10 cellular contexts compared by ENCODE assay signal in genomic region chr1:14597343-14598006, GRCh38. TPM values are rescaled to one million over a fixed set of nuclear protein-coding genes. Genes with fewer than 3 reads are reported as not detected.
DNase-seq lines count a peak whose midpoint lies in the region; ATAC-seq and TF ChIP-seq lines count a peak whose summit lies in the region.
"Had no signal": no experiment of that assay in that cellular context is flagged by ENCODE, and none has a peak within 500 bp of the region (broad histone marks: within the 10 kb centered on the region; RNA-seq: fewer than 3 reads in every experiment).

No MANE protein-coding gene starts in this region.

- H3K27ac ChIP-seq in hepatocyte (peak overlapping the region; percentile 86), neuronal stem cell (replicated peaks; ENCODE audit: low read length) (peak overlapping the region; percentile 71)

- in situ Hi-C loops in G401 (cut with HindIII; ENCODE audit: low sequenced_read_pairs) = no loop called here

- H3K9ac ChIP-seq in NT2/D1 (ENCODE audit: insufficient read length, low read depth) (peak overlapping the region; percentile 86), neuronal stem cell (ENCODE audit: low read depth, low read length, poor library complexity) (peak overlapping the region; percentile 86)

- peak overlapping the region; percentile 75 for H2BK120ac ChIP-seq in neuronal stem cell (ENCODE audit: low read depth, low read length)

- H4K91ac ChIP-seq in neuronal stem cell (ENCODE audit: low read depth, low read length, poor library complexity) = no peak overlapping the region

- H3K4me2 ChIP-seq in hepatocyte (peak overlapping the region; percentile 98), neuronal stem cell (ENCODE audit: insufficient read depth, low read length, poor library complexity, severe bottlenecking) (peak overlapping the region; percentile 86)

- H3K4me1 ChIP-seq in NT2/D1 (ENCODE audit: insufficient read depth, insufficient read length) = peaks cover 7% of the 10 kb centered on the region
- H3K4me1 ChIP-seq in hepatocyte (ENCODE audit: insufficient read depth) = peaks cover 6% of the 10 kb centered on the region
- H3K4me1 ChIP-seq in neuronal stem cell (ENCODE audit: control insufficient read depth in 2 of 2, insufficient read depth in 1 of 2, low read depth in 1 of 2, low read length in 2 of 2) = peaks cover 27 to 31% of the 10 kb centered on the region in 2 donors

- H3K36me3 ChIP-seq in NT2/D1 (ENCODE audit: insufficient read depth, insufficient read length, low read length) (no peaks in the 10 kb centered on the region), hepatocyte (replicated peaks; ENCODE audit: insufficient read depth, low read depth) (no peaks in the 10 kb centered on the region), neuronal stem cell (replicated peaks in 1 of 2; ENCODE audit: control insufficient read depth in 2 of 2, insufficient read depth in 2 of 2, low read length in 2 of 2) (peaks cover 0 to 3% of the 10 kb centered on the region in 2 donors)

- H3K27me3 ChIP-seq in NT2/D1 (ENCODE audit: insufficient read depth, insufficient read length) = no peaks in the 10 kb centered on the region
- peaks cover 38% of the 10 kb centered on the region for H3K27me3 ChIP-seq in hepatocyte
- no peaks in the 10 kb centered on the region for H3K27me3 ChIP-seq in neuronal stem cell (ENCODE audit: control insufficient read depth in 3 of 3, insufficient read depth in 3 of 3, low read depth in 1 of 3, low read length in 3 of 3)

- no peaks in the 10 kb centered on the region for H3K79me2 ChIP-seq in hepatocyte

- no peaks in the 10 kb centered on the region for H3K9me2 ChIP-seq in hepatocyte (replicated peaks; ENCODE audit: insufficient read depth)

- peak overlapping the region; percentile 98 for H3K18ac ChIP-seq in neuronal stem cell (ENCODE audit: low read length)

- H3K4ac ChIP-seq in neuronal stem cell (ENCODE audit: low read length) = no peak overlapping the region

- 43% methylated on average over 10 of the region's 10 CpGs for WGBS in hepatocyte (ENCODE audit: low lambda C conversion rate, missing lambda C conversion rate)
- WGBS in neuronal stem cell (ENCODE audit: extremely low coverage in 2 of 2, insufficient read length in 2 of 2, insufficient replicate concordance in 1 of 2), 2 donors = no CpG with 5 or more reads among the region's 10 CpGs

- H2BK5ac ChIP-seq in neuronal stem cell (ENCODE audit: low read length) = peak overlapping the region; percentile 97

- H2BK15ac ChIP-seq in neuronal stem cell (ENCODE audit: low read length) = peak overlapping the region; percentile 93

- H3K4me3 ChIP-seq in NT2/D1 (ENCODE audit: insufficient read length, low read depth) = peak overlapping the region; percentile 71
- peak overlapping the region; percentile 81 for H3K4me3 ChIP-seq in hepatocyte
- H3K4me3 ChIP-seq in neuronal stem cell (ENCODE audit: low read length in 2 of 2) = peak overlapping the region; percentile 61 to 92

- peak overlapping the region; percentile 77 for H2AK5ac ChIP-seq in neuronal stem cell (ENCODE audit: low read depth, low read length)

- no peak for ATAC-seq in HG02678 (IDR thresholded peaks at IDR 0.05; ENCODE audit: unreplicated experiment)
- ATAC-seq in HG03439 (IDR thresholded peaks at IDR 0.05; ENCODE audit: unreplicated experiment) = no peak
- no peak for ATAC-seq in GM21381 (IDR thresholded peaks at IDR 0.05; ENCODE audit: unreplicated experiment)
- ATAC-seq: activated naive CD4-positive, alpha-beta T cell treated with anti-CD3 and anti-CD28 coated beads, Interleukin-2, amount 50 U/mL, for 72 hours had no signal

- no peak overlapping the region for H4K8ac ChIP-seq in neuronal stem cell (ENCODE audit: low read depth, low read length)

- H4K20me1 ChIP-seq in hepatocyte (ENCODE audit: insufficient read depth, poor library complexity, severe bottlenecking) = no peaks in the 10 kb centered on the region

- H3K23ac ChIP-seq in neuronal stem cell (ENCODE audit: low read depth, low read length, poor library complexity) = no peak overlapping the region

- H3K79me1 ChIP-seq in neuronal stem cell (ENCODE audit: low read depth, low read length) = no peaks in the 10 kb centered on the region

- H3K9me3 ChIP-seq in NT2/D1 (ENCODE audit: insufficient read depth, low read length) = no peaks in the 10 kb centered on the region
- H3K9me3 ChIP-seq in hepatocyte (ENCODE audit: low read depth) = no peaks in the 10 kb centered on the region
- H3K9me3 ChIP-seq in neuronal stem cell (replicated peaks in 1 of 2; ENCODE audit: control insufficient read depth in 2 of 2, insufficient read depth in 1 of 2, low read depth in 1 of 2, low read length in 2 of 2) = no peaks in the 10 kb centered on the region

- no peak for TF ChIP-seq CTCF in hepatocyte (IDR thresholded peaks at IDR 0.05; ENCODE audit: poor library complexity)

- no peak overlapping the region for H3K14ac ChIP-seq in neuronal stem cell (ENCODE audit: low read length)

- DNase-seq in G401 (ENCODE audit: low spot score) (peak; percentile 79), NT2/D1 (ENCODE audit: low read depth, low spot score) (no peak), hepatocyte (ENCODE audit: low spot score) (peak; percentile 16), neuronal stem cell (ENCODE audit: low spot score) (peak; percentile 39)
- DNase-seq in activated CD4-positive, alpha-beta T cell treated with anti-CD3 and anti-CD28 coated beads for 1 hour = no peak
- DNase-seq: stimulated activated CD4-positive, alpha-beta T cell treated with anti-CD3 and anti-CD28 coated beads, Interleukin-4, amount 100 ng/mL, for 1 hour had no signal

- H2AFZ ChIP-seq in hepatocyte (peak overlapping the region; percentile 93), neuronal stem cell (ENCODE audit: low read length) (peak overlapping the region; percentile 88)

- H2BK12ac ChIP-seq in neuronal stem cell (ENCODE audit: low read length) = no peak overlapping the region

RNA-seq across cellular contexts. Expression of gene KAZN, which starts 1.0 kb away (rescaled TPM):
- total RNA-seq in G401 (2014; rRNA removed; shearing (Covaris generic)) = 5.5 and 9.8 TPM in 2 replicates
- 7.9 and 9.3 TPM in 2 replicates for total RNA-seq in hepatocyte
- polyA plus RNA-seq in hepatocyte = 10.8 and 15.6 TPM in 2 replicates
- 10.4 TPM for polyA plus RNA-seq in neuronal stem cell (2013, experiment 1 of 2)
- polyA plus RNA-seq in neuronal stem cell (2013, experiment 2 of 2) = 11.4 TPM

Comparison
In these comparisons a context has a peak if more than half of its experiments do, and no peak if none do; other contexts are left out.
1. DNase-seq: peak in G401 (single experiment), hepatocyte (single experiment) and neuronal stem cell (single experiment); none in NT2/D1 (single experiment) and activated CD4-positive, alpha-beta T cell treated with anti-CD3 and anti-CD28 coated beads for 1 hour (single experiment).
2. Peak in every context shown above with its lines, with median percentiles within 50 percentile points of each other: H3K4me3 ChIP-seq.